ENCODE assay signal across 27 cellular contexts in the genomic region with DNA sequence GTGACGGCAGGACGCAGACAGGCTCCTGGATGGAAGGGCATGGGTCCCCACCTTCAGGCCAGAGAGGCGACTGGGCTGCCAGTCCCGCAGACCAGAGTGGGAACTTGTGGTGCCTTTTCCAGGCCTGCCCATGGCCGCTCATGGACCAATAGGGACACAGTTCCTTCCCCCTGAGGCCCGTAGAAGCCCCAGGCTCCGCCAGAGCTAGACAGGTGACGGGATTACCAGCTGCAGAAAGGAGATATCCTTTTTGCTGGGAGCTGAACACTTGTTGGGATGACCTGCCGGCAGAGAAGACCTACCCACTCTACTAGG.
"Had no signal": no experiment of that assay in that cellular context is flagged by ENCODE, and none has a peak within 500 bp of the region (broad histone marks: within the 10 kb centered on the region; RNA-seq: fewer than 3 reads in every experiment).

No MANE protein-coding gene starts in this region.

- H3K27me3 Mint-ChIP-seq: activated CD8-positive, alpha-beta memory T cell treated with anti-CD3 and anti-CD28 coated beads, Interleukin-2, amount 10 ng/mL, durations not matched to agents 7 days and 5 days; activated naive CD4-positive, alpha-beta T cell treated with anti-CD3 and anti-CD28 coated beads, Interleukin-2, amount 10 ng/mL, durations not matched to agents 7 days and 5 days had no signal

- ATAC-seq: activated CD8-positive, alpha-beta memory T cell treated with anti-CD3 and anti-CD28 coated beads, Interleukin-2, amount 10 ng/mL, durations not matched to agents 7 days and 5 days; activated T-cell treated with anti-CD3 and anti-CD28 coated beads, Interleukin-2, amount 50 U/mL, for 4 hours; K562; Right ventricle myocardium inferior; SK-N-SH treated with all-trans-retinoic acid at 6 μM for 48 hours had no signal

- H3K9me3 Mint-ChIP-seq: activated B cell treated with CpG ODN at 0.5 μM for 24 hours; activated CD4-positive, alpha-beta T cell treated with anti-CD3 and anti-CD28 coated beads, Interleukin-2, amount 10 ng/mL, durations not matched to agents 24 days and 14 days; activated naive CD4-positive, alpha-beta T cell treated with anti-CD3 and anti-CD28 coated beads, Interleukin-2, amount 10 ng/mL, durations not matched to agents 7 days and 5 days; activated naive CD8-positive, alpha-beta T cell treated with anti-CD3 and anti-CD28 coated beads for 36 hours; activated T-cell treated with anti-CD3 and anti-CD28 coated beads, Interleukin-2, amount 50 U/mL, for 4 hours had no signal

- DNase-seq: activated B cell treated with CpG ODN at 0.5 μM for 24 hours; activated CD4-positive, alpha-beta T cell treated with anti-CD3 and anti-CD28 coated beads for 1 hour; activated CD4-positive, alpha-beta T cell treated with anti-CD3 and anti-CD28 coated beads, Interleukin-2, amount 10 ng/mL, durations not matched to agents 24 days and 14 days; activated CD4-positive, alpha-beta T cell treated with anti-CD3 and anti-CD28 coated beads, Interleukin-2, amount 50 U/mL, for 48 hours; activated CD8-positive, alpha-beta memory T cell treated with anti-CD3 and anti-CD28 coated beads, Interleukin-2, amount 10 ng/mL, durations not matched to agents 7 days and 5 days; activated gamma-delta T cell treated with Interleukin-2 at 50 U/mL for 16 hours; activated naive CD4-positive, alpha-beta T cell treated with anti-CD3 and anti-CD28 coated beads, Interleukin-2, amount 10 ng/mL, durations not matched to agents 7 days and 5 days; activated naive CD8-positive, alpha-beta T cell treated with anti-CD3 and anti-CD28 coated beads for 36 hours; activated T-cell treated with anti-CD3 and anti-CD28 coated beads, Interleukin-2, amount 50 U/mL, for 4 hours; brain microvascular endothelial cell; caudate nucleus; Karpas-422; NCI-H1105 treated with DMSO at 0.1 percent for 48 hours; NCI-H146; NCI-H187 treated with DMSO at 0.1 percent for 48 hours; NCI-H2081 treated with DMSO at 0.1 percent for 48 hours; NCI-H2171; NCI-H2227 treated with DMSO at 0.1 percent for 48 hours; NCI-H446 treated with DMSO at 0.1 percent for 48 hours; NCI-H524 treated with DMSO at 0.1 percent for 48 hours; NCI-H82; RPMI8226; SW 1271; T-helper 9 cell had no signal

- H3K4me3 Mint-ChIP-seq: activated B cell treated with CpG ODN at 0.5 μM for 24 hours; activated CD4-positive, alpha-beta T cell treated with anti-CD3 and anti-CD28 coated beads, Interleukin-2, amount 10 ng/mL, durations not matched to agents 24 days and 14 days; activated CD8-positive, alpha-beta memory T cell treated with anti-CD3 and anti-CD28 coated beads, Interleukin-2, amount 10 ng/mL, durations not matched to agents 7 days and 5 days; activated naive CD4-positive, alpha-beta T cell treated with anti-CD3 and anti-CD28 coated beads, Interleukin-2, amount 10 ng/mL, durations not matched to agents 7 days and 5 days; activated naive CD8-positive, alpha-beta T cell treated with anti-CD3 and anti-CD28 coated beads for 36 hours; activated T-cell treated with anti-CD3 and anti-CD28 coated beads, Interleukin-2, amount 50 U/mL, for 4 hours had no signal

- H3K27me3 ChIP-seq: brain microvascular endothelial cell had no signal

- H3K27ac Mint-ChIP-seq: activated B cell treated with CpG ODN at 0.5 μM for 24 hours; activated CD4-positive, alpha-beta T cell treated with anti-CD3 and anti-CD28 coated beads, Interleukin-2, amount 10 ng/mL, durations not matched to agents 24 days and 14 days; activated CD8-positive, alpha-beta memory T cell treated with anti-CD3 and anti-CD28 coated beads, Interleukin-2, amount 10 ng/mL, durations not matched to agents 7 days and 5 days; activated naive CD4-positive, alpha-beta T cell treated with anti-CD3 and anti-CD28 coated beads, Interleukin-2, amount 10 ng/mL, durations not matched to agents 7 days and 5 days; activated naive CD8-positive, alpha-beta T cell treated with anti-CD3 and anti-CD28 coated beads for 36 hours had no signal

- H3K27ac ChIP-seq: brain microvascular endothelial cell had no signal

- H3K36me3 Mint-ChIP-seq: activated CD8-positive, alpha-beta memory T cell treated with anti-CD3 and anti-CD28 coated beads, Interleukin-2, amount 10 ng/mL, durations not matched to agents 7 days and 5 days; activated naive CD4-positive, alpha-beta T cell treated with anti-CD3 and anti-CD28 coated beads, Interleukin-2, amount 10 ng/mL, durations not matched to agents 7 days and 5 days; activated naive CD8-positive, alpha-beta T cell treated with anti-CD3 and anti-CD28 coated beads for 36 hours had no signal

- H3K4me1 Mint-ChIP-seq: activated B cell treated with CpG ODN at 0.5 μM for 24 hours; activated CD4-positive, alpha-beta T cell treated with anti-CD3 and anti-CD28 coated beads, Interleukin-2, amount 10 ng/mL, durations not matched to agents 24 days and 14 days; activated CD8-positive, alpha-beta memory T cell treated with anti-CD3 and anti-CD28 coated beads, Interleukin-2, amount 10 ng/mL, durations not matched to agents 7 days and 5 days; activated naive CD4-positive, alpha-beta T cell treated with anti-CD3 and anti-CD28 coated beads, Interleukin-2, amount 10 ng/mL, durations not matched to agents 7 days and 5 days; activated naive CD8-positive, alpha-beta T cell treated with anti-CD3 and anti-CD28 coated beads for 36 hours had no signal

- H3K36me3 ChIP-seq: brain microvascular endothelial cell had no signal

- H3K4me3 ChIP-seq: K562 had no signal
